12 cellular contexts compared by ENCODE assay signal in the genomic region with DNA sequence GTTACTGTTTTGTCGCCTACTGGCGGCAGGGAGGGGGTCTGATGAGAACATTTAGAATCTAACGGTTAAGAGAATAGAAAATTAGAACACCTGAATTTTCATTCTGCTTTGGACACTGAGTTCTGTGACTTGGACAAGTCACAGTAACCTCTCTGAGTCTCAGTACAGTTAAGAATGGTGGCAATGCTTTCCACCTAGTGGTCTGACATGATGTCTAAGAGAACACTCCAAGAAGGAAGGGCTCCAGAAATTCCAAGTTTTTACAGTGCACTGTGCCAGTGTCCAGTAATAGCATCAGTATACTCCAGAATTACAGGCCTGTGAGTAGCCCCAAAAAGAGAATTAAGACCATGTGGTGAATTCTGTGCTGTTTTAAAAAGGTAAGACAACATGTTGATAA.
DNase-seq lines count a peak whose midpoint lies in the region; ATAC-seq, FAIRE-seq and TF ChIP-seq lines count a peak whose summit lies in the region.
"Had no signal": no experiment of that assay in that cellular context is flagged by ENCODE, and none has a peak within 500 bp of the region (broad histone marks: within the 10 kb centered on the region; RNA-seq: fewer than 3 reads in every experiment).

No MANE protein-coding gene starts in this region.

- RAD21 ChIA-PET in GM12878 (lab: Charles Lee; ENCODE audit: unreplicated experiment), result interaction anchor here (1.4 to 13.1 kb wide), 6 partner anchors 11 to 175 kb away, joined by 3 to 360 read pairs (median 91); no protein-coding TSS in a partner anchor

- H3K79me2 ChIP-seq in GM12878 (ENCODE audit: control insufficient read depth, insufficient read depth, low read length), result no peaks in the 10 kb centered on the region

- H3K9ac ChIP-seq in GM12878 (ENCODE audit: control insufficient read depth, insufficient read depth, low read length), result no peak overlapping the region

- FAIRE-seq in GM12878 (lab: Jason Lieb, UNC), result no peak

- in situ Hi-C loops in GM12878 (cut with MboI), result loop anchor here (5.0 kb wide), 1 partner anchor 82 kb away; no protein-coding TSS in a partner anchor

- H3K4me2 ChIP-seq in GM12878 (ENCODE audit: control insufficient read depth, insufficient read depth), result no peak overlapping the region

- WGBS in GM12878 (ENCODE audit: insufficient coverage, insufficient replicate concordance, low lambda C conversion rate, missing lambda C conversion rate), result 94% methylated on average over 3 of the region's 3 CpGs

- no peak for TF ChIP-seq EP300 in GM12878 (IDR thresholded peaks at IDR 0.05; ENCODE audit: borderline replicate concordance in 1 of 2, control insufficient read depth in 1 of 2, low read depth in 2 of 2, low read length in 2 of 2)

- DNase-seq in HFF-Myc (ENCODE audit: extremely low read depth, low read depth) (no peak), GM12878 (ENCODE audit: low read depth, low spot score) (no peak), left ventricle myocardium inferior (no peak), upper lobe of right lung (no peak), GM10248 (ENCODE audit: extremely low spot score) (no peak)
- DNase-seq in activated naive CD4-positive, alpha-beta T cell treated with anti-CD3 and anti-CD28 coated beads, Interleukin-2, amount 50 U/mL, for 16 hours, result no peak
- DNase-seq: activated T-cell treated with anti-CD3 and anti-CD28 coated beads, Interleukin-2, amount 50 U/mL, for 1 hour; CD4-positive, CD25-positive, alpha-beta regulatory T cell; NCI-H2171 treated with DMSO at 0.1 percent for 48 hours; NCI-H82; substantia nigra had no signal

- intact Hi-C loops in GM12878 (cut with micrococcal nuclease; ENCODE audit: unreplicated experiment), result loop anchor here (10.0 kb wide), 1 partner anchor 426 kb away; no protein-coding TSS in a partner anchor
- intact Hi-C loops in left ventricle myocardium inferior (cut with micrococcal nuclease), result no loop called here
- intact Hi-C loops in upper lobe of right lung (cut with DNase I), result no loop called here

- H3K27ac ChIP-seq in GM12878 (ENCODE audit: control insufficient read depth, insufficient read depth) (peak overlapping the region; percentile 97), left ventricle myocardium inferior (replicated peaks) (peak overlapping the region; percentile 42), upper lobe of right lung (no peak overlapping the region)

- SMC1A ChIA-PET in GM12878 (lab: Charles Lee; ENCODE audit: uncharacterized antibody, unreplicated experiment), result interaction anchor here (1.3 to 15.0 kb wide), 8 partner anchors 10 to 84 kb away, joined by 3 to 378 read pairs (median 43); no protein-coding TSS in a partner anchor

- H3K4me1 ChIP-seq in GM12878 (ENCODE audit: control insufficient read depth, insufficient read depth, low read length) (peaks cover 44% of the 10 kb centered on the region), left ventricle myocardium inferior (peaks cover 30% of the 10 kb centered on the region), upper lobe of right lung (peaks cover 8% of the 10 kb centered on the region)

- H4K20me1 ChIP-seq in GM12878 (ENCODE audit: control insufficient read depth, insufficient read depth), result no peaks in the 10 kb centered on the region

- TF ChIP-seq RAD21 in GM12878 (IDR thresholded peaks at IDR 0.05; ENCODE audit: insufficient read depth, low read depth, low read length), result no peak

- H3K27me3 ChIP-seq in GM12878 (replicated peaks in 1 of 2; ENCODE audit: control insufficient read depth in 2 of 2, insufficient read depth in 2 of 2, low read length in 1 of 2), result no peaks in the 10 kb centered on the region
- no peaks in the 10 kb centered on the region for H3K27me3 ChIP-seq in left ventricle myocardium inferior (ENCODE audit: low read depth)
- H3K27me3 ChIP-seq in upper lobe of right lung, result no peaks in the 10 kb centered on the region

- H3K4me3 ChIP-seq in HFF-Myc (replicated peaks; ENCODE audit: low read depth, low read length) (no peak overlapping the region), GM12878 (no peak overlapping the region), left ventricle myocardium inferior (no peak overlapping the region), upper lobe of right lung (no peak overlapping the region)

- H2AFZ ChIP-seq in GM12878 (ENCODE audit: control insufficient read depth, low read depth, low read length), result no peak overlapping the region

- CTCF ChIA-PET in GM12878 (lab: Yijun Ruan, JAX) (interaction anchor here (1.1 to 9.1 kb wide), 7 partner anchors 11 to 260 kb away, joined by 3 to 112 read pairs (median 26); a partner anchor contains a TSS), GM10248 (lab: Yijun Ruan, JAX) (interaction anchor here (0.9 kb wide), 1 partner anchor 40 kb away, joined by 3 read pairs; no protein-coding TSS in a partner anchor)

- POLR2A ChIA-PET in GM12878 (lab: Charles Lee), result interaction anchor here (1.4 to 11.4 kb wide), 3 partner anchors 12 to 62 kb away, joined by 5 to 185 read pairs (median 95); no protein-coding TSS in a partner anchor
- POLR2A ChIA-PET in GM10248 (lab: Yijun Ruan, JAX), result no interaction called here

- H3K36me3 ChIP-seq in GM12878 (ENCODE audit: control insufficient read depth in 2 of 2, insufficient read depth in 2 of 2, low read length in 1 of 2) (peaks cover 0 to 5% of the 10 kb centered on the region in 2 experiments; a peak in 2 of 4 replicates), left ventricle myocardium inferior (peaks cover 21% of the 10 kb centered on the region), upper lobe of right lung (no peaks in the 10 kb centered on the region)

- ATAC-seq in GM12878 (no peak), upper lobe of right lung (no peak), GM19463 (IDR thresholded peaks at IDR 0.05; ENCODE audit: unreplicated experiment) (no peak)

- no peak for TF ChIP-seq POLR2A in GM12878 (IDR thresholded peaks at IDR 0.05; ENCODE audit: low read depth, low read length)

- TF ChIP-seq CTCF in HFF-Myc (IDR thresholded peaks at IDR 0.05; ENCODE audit: low read depth, low read length, missing control alignments) (peak; percentile 16), GM12878 (IDR thresholded peaks at IDR 0.05 in 2 of 3, conservative IDR thresholded peaks at IDR 0.05 in 1 of 3; ENCODE audit: control insufficient read depth in 2 of 3, extremely low read depth in 1 of 3, insufficient read depth in 1 of 3, low read depth in 3 of 3, low read length in 3 of 3) (no peak), left ventricle myocardium inferior (IDR thresholded peaks at IDR 0.05; ENCODE audit: borderline replicate concordance) (peak; percentile 28), upper lobe of right lung (IDR thresholded peaks at IDR 0.05) (peak; percentile 5), GM10248 (IDR thresholded peaks at IDR 0.05; ENCODE audit: control extremely low read depth, extremely low read depth, low read depth, missing control alignments) (no peak)

- no TSS peak for BruUV-seq in GM12878 (replicated peaks; lab: Mats Ljungman, UMichigan)

- H3K9me3 ChIP-seq in GM12878 (replicated peaks; ENCODE audit: control insufficient read depth, insufficient read depth, low read length), result no peaks in the 10 kb centered on the region
- H3K9me3 ChIP-seq in left ventricle myocardium inferior (replicated peaks), result no peaks in the 10 kb centered on the region
- no peaks in the 10 kb centered on the region for H3K9me3 ChIP-seq in upper lobe of right lung

TF ChIP-seq in GM12878, 131 proteins besides CTCF, POLR2A, EP300 and RAD21:
- TF ChIP-seq, protein P1, sequence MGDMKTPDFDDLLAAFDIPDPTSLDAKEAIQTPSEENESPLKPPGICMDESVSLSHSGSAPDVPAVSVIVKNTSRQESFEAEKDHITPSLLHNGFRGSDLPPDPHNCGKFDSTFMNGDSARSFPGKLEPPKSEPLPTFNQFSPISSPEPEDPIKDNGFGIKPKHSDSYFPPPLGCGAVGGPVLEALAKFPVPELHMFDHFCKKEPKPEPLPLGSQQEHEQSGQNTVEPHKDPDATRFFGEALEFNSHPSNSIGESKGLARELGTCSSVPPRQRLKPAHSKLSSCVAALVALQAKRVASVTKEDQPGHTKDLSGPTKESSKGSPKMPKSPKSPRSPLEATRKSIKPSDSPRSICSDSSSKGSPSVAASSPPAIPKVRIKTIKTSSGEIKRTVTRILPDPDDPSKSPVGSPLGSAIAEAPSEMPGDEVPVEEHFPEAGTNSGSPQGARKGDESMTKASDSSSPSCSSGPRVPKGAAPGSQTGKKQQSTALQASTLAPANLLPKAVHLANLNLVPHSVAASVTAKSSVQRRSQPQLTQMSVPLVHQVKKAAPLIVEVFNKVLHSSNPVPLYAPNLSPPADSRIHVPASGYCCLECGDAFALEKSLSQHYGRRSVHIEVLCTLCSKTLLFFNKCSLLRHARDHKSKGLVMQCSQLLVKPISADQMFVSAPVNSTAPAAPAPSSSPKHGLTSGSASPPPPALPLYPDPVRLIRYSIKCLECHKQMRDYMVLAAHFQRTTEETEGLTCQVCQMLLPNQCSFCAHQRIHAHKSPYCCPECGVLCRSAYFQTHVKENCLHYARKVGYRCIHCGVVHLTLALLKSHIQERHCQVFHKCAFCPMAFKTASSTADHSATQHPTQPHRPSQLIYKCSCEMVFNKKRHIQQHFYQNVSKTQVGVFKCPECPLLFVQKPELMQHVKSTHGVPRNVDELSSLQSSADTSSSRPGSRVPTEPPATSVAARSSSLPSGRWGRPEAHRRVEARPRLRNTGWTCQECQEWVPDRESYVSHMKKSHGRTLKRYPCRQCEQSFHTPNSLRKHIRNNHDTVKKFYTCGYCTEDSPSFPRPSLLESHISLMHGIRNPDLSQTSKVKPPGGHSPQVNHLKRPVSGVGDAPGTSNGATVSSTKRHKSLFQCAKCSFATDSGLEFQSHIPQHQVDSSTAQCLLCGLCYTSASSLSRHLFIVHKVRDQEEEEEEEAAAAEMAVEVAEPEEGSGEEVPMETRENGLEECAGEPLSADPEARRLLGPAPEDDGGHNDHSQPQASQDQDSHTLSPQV (IDR thresholded peaks at IDR 0.05), result 0 out of 2 replicates have a peak, but pooled peaks have one; percentile 8
- no peak for TF ChIP-seq PAX8 (IDR thresholded peaks at IDR 0.05)
- TF ChIP-seq PML (IDR thresholded peaks at IDR 0.05; ENCODE audit: low read length), result no peak
- TF ChIP-seq, protein P2, sequence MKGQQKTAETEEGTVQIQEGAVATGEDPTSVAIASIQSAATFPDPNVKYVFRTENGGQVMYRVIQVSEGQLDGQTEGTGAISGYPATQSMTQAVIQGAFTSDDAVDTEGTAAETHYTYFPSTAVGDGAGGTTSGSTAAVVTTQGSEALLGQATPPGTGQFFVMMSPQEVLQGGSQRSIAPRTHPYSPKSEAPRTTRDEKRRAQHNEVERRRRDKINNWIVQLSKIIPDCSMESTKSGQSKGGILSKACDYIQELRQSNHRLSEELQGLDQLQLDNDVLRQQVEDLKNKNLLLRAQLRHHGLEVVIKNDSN (IDR thresholded peaks at IDR 0.05; ENCODE audit: borderline replicate concordance, extremely low read length, insufficient read depth, low read depth, low read length), result no peak

Comparison
In these comparisons a context has a peak if more than half of its experiments do, and no peak if none do; other contexts are left out.
1. CTCF ChIP-seq: peak in HFF-Myc (single experiment), left ventricle myocardium inferior (single experiment) and upper lobe of right lung (single experiment); none in GM12878 (0 of 3) and GM10248 (single experiment).